In genomic region chr22:24650884-24651283, GRCh38 we compare ENCODE assay signal across 8 cellular contexts. TPM values are rescaled to one million over a fixed set of nuclear protein-coding genes. Genes with fewer than 3 reads are reported as not detected.
DNase-seq lines count a peak whose midpoint lies in the region; ATAC-seq and TF ChIP-seq lines count a peak whose summit lies in the region.
"Not testable (repeated sequence)": the region's sequence is repeated elsewhere in the genome, so short reads cannot be mapped to it uniquely, and the experiment has no call there.

No MANE protein-coding gene starts in this region.

- H3K36me3 ChIP-seq in Caco-2 (ENCODE audit: control insufficient read depth, insufficient read depth, low read length) = not testable (repeated sequence)

- not testable (repeated sequence) for H3K4me1 ChIP-seq in Caco-2

- not testable (repeated sequence) for H3K4me3 Mint-ChIP-seq in Caco-2 (ENCODE audit: unreplicated experiment); activated naive CD4-positive, alpha-beta T cell treated with anti-CD3 and anti-CD28 coated beads, Interleukin-2, amount 10 ng/mL, durations not matched to agents 7 days and 5 days; naive B cell; stimulated activated effector memory CD8-positive, alpha-beta T cell treated with anti-CD3 and anti-CD28 coated beads, Interleukin-12 subunit alpha, Interleukin-12 subunit beta, amount 100 ng/mL, for 72 hours

- not testable (repeated sequence) for H3K9me3 ChIP-seq in Caco-2

- not testable (repeated sequence) for H3K9me3 Mint-ChIP-seq in Caco-2 (ENCODE audit: unreplicated experiment); activated naive CD4-positive, alpha-beta T cell treated with anti-CD3 and anti-CD28 coated beads, Interleukin-2, amount 10 ng/mL, durations not matched to agents 7 days and 5 days; naive B cell; stimulated activated effector memory CD8-positive, alpha-beta T cell treated with anti-CD3 and anti-CD28 coated beads, Interleukin-12 subunit alpha, Interleukin-12 subunit beta, amount 100 ng/mL, for 72 hours

- H3K27me3 ChIP-seq in Caco-2 (replicated peaks; ENCODE audit: control insufficient read depth, insufficient read depth, low read length) = not testable (repeated sequence)

- CTCF ChIA-PET in Caco-2 (lab: Charles Lee); activated naive CD4-positive, alpha-beta T cell treated with anti-CD3 and anti-CD28 coated beads, Interleukin-2, amount 10 ng/mL, durations not matched to agents 7 days and 5 days (lab: Charles Lee): not testable (repeated sequence)

- POLR2A ChIA-PET in Caco-2 (lab: Charles Lee) = not testable (repeated sequence)

- not testable (repeated sequence) for H3K27ac Mint-ChIP-seq in Caco-2 (ENCODE audit: unreplicated experiment); activated naive CD4-positive, alpha-beta T cell treated with anti-CD3 and anti-CD28 coated beads, Interleukin-2, amount 10 ng/mL, durations not matched to agents 7 days and 5 days; naive B cell; stimulated activated effector memory CD8-positive, alpha-beta T cell treated with anti-CD3 and anti-CD28 coated beads, Interleukin-12 subunit alpha, Interleukin-12 subunit beta, amount 100 ng/mL, for 72 hours

- not testable (repeated sequence) for BruUV-seq in Caco-2 (replicated peaks; lab: Mats Ljungman, UMichigan)

- H3K36me3 Mint-ChIP-seq in Caco-2 (ENCODE audit: insufficient read depth, unreplicated experiment); activated naive CD4-positive, alpha-beta T cell treated with anti-CD3 and anti-CD28 coated beads, Interleukin-2, amount 10 ng/mL, durations not matched to agents 7 days and 5 days; naive B cell; stimulated activated effector memory CD8-positive, alpha-beta T cell treated with anti-CD3 and anti-CD28 coated beads, Interleukin-12 subunit alpha, Interleukin-12 subunit beta, amount 100 ng/mL, for 72 hours: not testable (repeated sequence)

- not testable (repeated sequence) for ATAC-seq in naive B cell (ENCODE audit: low read depth in 2 of 2); stimulated activated effector memory CD8-positive, alpha-beta T cell treated with anti-CD3 and anti-CD28 coated beads, Interleukin-12 subunit alpha, Interleukin-12 subunit beta, amount 100 ng/mL, for 72 hours

- not testable (repeated sequence) for H3K4me1 Mint-ChIP-seq in Caco-2 (ENCODE audit: low read depth, unreplicated experiment); activated naive CD4-positive, alpha-beta T cell treated with anti-CD3 and anti-CD28 coated beads, Interleukin-2, amount 10 ng/mL, durations not matched to agents 7 days and 5 days; naive B cell; stimulated activated effector memory CD8-positive, alpha-beta T cell treated with anti-CD3 and anti-CD28 coated beads, Interleukin-12 subunit alpha, Interleukin-12 subunit beta, amount 100 ng/mL, for 72 hours

- DNase-seq in Caco-2 (peak; percentile 79 to 89), T-helper 2 cell (peak in 3 of 5 experiments; percentile 10 to 38 (median 26)), head of caudate nucleus (peak; percentile 16 to 84 (median 64)), naive B cell (peak; percentile 18)
- peak in 2 of 3 experiments; percentile 25 to 29 for DNase-seq in activated CD8-positive, alpha-beta memory T cell treated with anti-CD3 and anti-CD28 coated beads for 48 hours (ENCODE audit: low read depth in 2 of 3, low spot score in 2 of 3)
- peak; percentile 82 for DNase-seq in activated naive CD4-positive, alpha-beta T cell treated with anti-CD3 and anti-CD28 coated beads, Interleukin-2, amount 10 ng/mL, durations not matched to agents 7 days and 5 days
- DNase-seq in stimulated activated CD4-positive, alpha-beta T cell treated with anti-CD3 and anti-CD28 coated beads, Interleukin-1b, Interleukin-23, amount 100 ng/mL, for 24 hours (ENCODE audit: low read depth in 4 of 4, low spot score in 1 of 4) = peak; percentile 1 to 41 (median 18)
- peak; percentile 49 to 79 for DNase-seq in stimulated activated effector memory CD8-positive, alpha-beta T cell treated with anti-CD3 and anti-CD28 coated beads, Interleukin-12 subunit alpha, Interleukin-12 subunit beta, amount 100 ng/mL, for 72 hours (ENCODE audit: low spot score in 2 of 2)

- peak in 1 of 2 experiments; percentile 26 for TF ChIP-seq CTCF in Caco-2 (IDR thresholded peaks at IDR 0.05; ENCODE audit: insufficient read depth in 1 of 2, low read depth in 1 of 2, low read length in 1 of 2, severe bottlenecking in 1 of 2, unreplicated experiment in 1 of 2)

- intact Hi-C loops in Caco-2 (cut with micrococcal nuclease; ENCODE audit: unreplicated experiment); head of caudate nucleus (cut with DNase I): not testable (repeated sequence)

- H3K27me3 Mint-ChIP-seq in Caco-2 (ENCODE audit: insufficient read depth, unreplicated experiment); activated naive CD4-positive, alpha-beta T cell treated with anti-CD3 and anti-CD28 coated beads, Interleukin-2, amount 10 ng/mL, durations not matched to agents 7 days and 5 days; naive B cell: not testable (repeated sequence)

- H3K4me3 ChIP-seq in Caco-2 (ENCODE audit: low read depth, low read length) = not testable (repeated sequence)

RNA-seq across cellular contexts. Expression of gene GGT1, which starts 47.9 kb away (rescaled TPM):
- total RNA-seq in Caco-2 (2022) = 9.4 and 12.4 TPM in 2 replicates
- polyA plus RNA-seq in naive B cell (ENCODE audit: low read depth in 6 of 6) = under 1 TPM in 4 of 6 donors, not detected in 2; 0.17 to 0.90 (median 0.70) TPM

RNA-seq across cellular contexts. Expression of gene LRRC75B, which starts 58.0 kb away (rescaled TPM):
- total RNA-seq in Caco-2 (2022) = 18.6 and 20.4 TPM in 2 replicates
- under 1 TPM in 2 of 6 donors, not detected in 4; 0.32 TPM for polyA plus RNA-seq in naive B cell (ENCODE audit: low read depth in 6 of 6)

Comparison
In these comparisons a context has a peak if more than half of its experiments do, and no peak if none do; other contexts are left out.
1. DNase-seq: peak in every context shown above with its lines; median percentile 84 in Caco-2; 82 in activated naive CD4-positive, alpha-beta T cell treated with anti-CD3 and anti-CD28 coated beads, Interleukin-2, amount 10 ng/mL, durations not matched to agents 7 days and 5 days; 64 in stimulated activated effector memory CD8-positive, alpha-beta T cell treated with anti-CD3 and anti-CD28 coated beads, Interleukin-12 subunit alpha, Interleukin-12 subunit beta, amount 100 ng/mL, for 72 hours; 64 in head of caudate nucleus; 27 in activated CD8-positive, alpha-beta memory T cell treated with anti-CD3 and anti-CD28 coated beads for 48 hours; 26 in T-helper 2 cell; 18 in naive B cell; 18 in stimulated activated CD4-positive, alpha-beta T cell treated with anti-CD3 and anti-CD28 coated beads, Interleukin-1b, Interleukin-23, amount 100 ng/mL, for 24 hours.